Comparison of ENCODE assay signal across 8 cellular contexts in genomic region chr1:155859881-155860841, GRCh38. TPM values are rescaled to one million over a fixed set of nuclear protein-coding genes. Genes with fewer than 3 reads are reported as not detected.
DNase-seq lines count a peak whose midpoint lies in the region; ATAC-seq and TF ChIP-seq lines count a peak whose summit lies in the region.

No MANE protein-coding gene starts in this region.

- H3K27ac Mint-ChIP-seq in endodermal cell = no peak overlapping the region

- peaks cover 5% of the 10 kb centered on the region for H3K4me1 Mint-ChIP-seq in endodermal cell

- H3K9me3 Mint-ChIP-seq in endodermal cell = no peaks in the 10 kb centered on the region

- H3K4me3 Mint-ChIP-seq in endodermal cell = no peak overlapping the region

- in situ Hi-C loops in HAP-1 (cut with MboI; ENCODE audit: low sequenced_read_pairs) = no loop called here

- no peaks in the 10 kb centered on the region for H3K36me3 ChIP-seq in HAP-1 (replicated peaks)
- H3K36me3 ChIP-seq in endodermal cell (ENCODE audit: control insufficient read depth, insufficient read depth, low read length) = peaks cover 5% of the 10 kb centered on the region

- no peak overlapping the region for H3K9ac ChIP-seq in endodermal cell (ENCODE audit: extremely low read depth, low read length, poor library complexity, severe bottlenecking)

- H3K36me3 Mint-ChIP-seq in endodermal cell (ENCODE audit: low read depth) = peaks cover 5% of the 10 kb centered on the region

- H3K4me3 ChIP-seq in HAP-1 (peak overlapping the region; percentile 38), endodermal cell (ENCODE audit: low read length) (no peak overlapping the region)

- ATAC-seq in HG03196 (IDR thresholded peaks at IDR 0.05; ENCODE audit: unreplicated experiment) = no peak

- peaks cover 18% of the 10 kb centered on the region for H3K27me3 Mint-ChIP-seq in endodermal cell (ENCODE audit: insufficient read depth)

- H3K9me3 ChIP-seq in HAP-1 (no peaks in the 10 kb centered on the region), endodermal cell (ENCODE audit: control insufficient read depth, low read length) (no peaks in the 10 kb centered on the region)

- no peak for TF ChIP-seq CTCF in endodermal cell (conservative IDR thresholded peaks at IDR 0.05)

- H3K27me3 ChIP-seq in HAP-1 (ENCODE audit: low read depth) = no peaks in the 10 kb centered on the region
- H3K27me3 ChIP-seq in endodermal cell (ENCODE audit: control insufficient read depth, insufficient read depth, low read length, poor library complexity, severe bottlenecking) = peaks cover 25% of the 10 kb centered on the region

- whole genome bisulfite sequencing in endodermal cell (ENCODE audit: insufficient coverage in 1 of 2, insufficient read length in 1 of 2), 2 experiments = 86 to 88% methylated on average over 18 to 34 of the region's 35 CpGs

- H3K4me1 ChIP-seq in HAP-1 (peaks cover 12% of the 10 kb centered on the region), endodermal cell (ENCODE audit: control insufficient read depth, insufficient read depth, low read length) (no peaks in the 10 kb centered on the region)

- DNase-seq in COLO668 (lab: John Stamatoyannopoulos, UW; ENCODE audit: unreplicated experiment) (peak; percentile 91), HAP-1 (ENCODE audit: low spot score in 2 of 2) (peak in 1 of 2 experiments; percentile 62), NCI-H526 treated with DMSO at 0.1 percent for 48 hours (lab: John Stamatoyannopoulos, UW) (peak; percentile 61), endodermal cell (no peak), mesenteric fat pad (ENCODE audit: low spot score) (peak; percentile 92)
- peak; percentile 27 to 31 for DNase-seq in activated CD8-positive, alpha-beta memory T cell treated with anti-CD3 and anti-CD28 coated beads for 4 hours (ENCODE audit: low read depth in 2 of 2)
- peak; percentile 6 to 21 for DNase-seq in stimulated activated CD8-positive, alpha-beta memory T cell treated with anti-CD3 and anti-CD28 coated beads, Interleukin-4, amount 100 ng/mL, for 1 hour (ENCODE audit: low read depth in 2 of 2, low spot score in 1 of 2)

- H3K27ac ChIP-seq in endodermal cell (ENCODE audit: low read depth, low read length) = peak overlapping the region; percentile 83

RNA-seq across cellular contexts. Expression of gene SYT11, which starts 0.8 kb away (rescaled TPM):
- 1 to 10 TPM in 1 of 2 donors, under 1 TPM in 1; 0.40 to 5.0 TPM for total RNA-seq in endodermal cell
- polyA plus RNA-seq in endodermal cell (2013, experiment 1 of 2) = 16.1 TPM
- 14.0 TPM for polyA plus RNA-seq in endodermal cell (2013, experiment 2 of 2)
- total RNA-seq in mesenteric fat pad = 6.1 TPM

RNA-seq across cellular contexts. Expression of gene GON4L, which starts 3.1 kb away (rescaled TPM):
- total RNA-seq in endodermal cell (10 to 100 TPM; 62.7 to 64.6 TPM), mesenteric fat pad (53.0 TPM)
- 30.6 TPM for polyA plus RNA-seq in endodermal cell (2013, experiment 1 of 2)
- polyA plus RNA-seq in endodermal cell (2013, experiment 2 of 2) = 27.4 TPM

RNA-seq across cellular contexts. Expression of gene RIT1, which starts 51.0 kb away (rescaled TPM):
- total RNA-seq in endodermal cell (10 to 100 TPM; 26.0 to 39.2 TPM), mesenteric fat pad (31.8 TPM)
- polyA plus RNA-seq in endodermal cell (2013, experiment 1 of 2) = 24.9 TPM
- 29.0 TPM for polyA plus RNA-seq in endodermal cell (2013, experiment 2 of 2)
